20 cellular contexts compared by ENCODE assay signal in the genomic region with DNA sequence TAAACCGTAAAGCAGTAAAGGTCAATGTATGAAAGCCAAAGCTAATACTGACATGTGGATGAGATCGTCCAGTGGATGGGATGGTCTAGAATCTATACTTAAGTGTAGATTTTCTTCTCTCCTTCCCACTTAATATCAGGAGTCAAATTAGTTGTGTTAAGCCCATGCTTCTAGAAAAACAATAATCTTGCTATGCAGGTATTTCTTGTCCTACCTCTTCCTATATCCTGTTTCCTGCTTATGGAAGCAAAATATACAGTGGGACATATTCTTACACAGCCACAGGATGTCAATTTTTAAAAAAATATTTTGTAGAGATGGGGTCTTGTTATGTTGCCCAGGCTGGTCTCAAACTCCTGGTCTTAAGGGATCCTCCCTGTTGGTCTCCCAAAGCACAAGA.
"Had no signal": no experiment of that assay in that cellular context is flagged by ENCODE, and none has a peak within 500 bp of the region (broad histone marks: within the 10 kb centered on the region; RNA-seq: fewer than 3 reads in every experiment).

No MANE protein-coding gene starts in this region.

- H3K9me3 ChIP-seq: esophagus muscularis mucosa, lower lobe of right lung, prostate gland, right atrium auricular region, thyroid gland had no signal

- H3K27ac ChIP-seq: coronary artery, esophagus muscularis mucosa, lower lobe of right lung, prostate gland, right atrium auricular region, thyroid gland had no signal

- ATAC-seq: left ventricle myocardium superior; lower lobe of right lung; naive thymus-derived CD8-positive, alpha-beta T cell; sciatic nerve; stimulated activated naive CD8-positive, alpha-beta T cell treated with anti-CD3 and anti-CD28 coated beads, Interleukin-15, amount 100 ng/mL, for 72 hours had no signal

- H3K4me2 ChIP-seq: smooth muscle cell had no signal

- H3K4me3 ChIP-seq: coronary artery, esophagus muscularis mucosa, lower lobe of right lung, prostate gland, right atrium auricular region, smooth muscle cell, thyroid gland had no signal

- H3K9me3 Mint-ChIP-seq: naive thymus-derived CD8-positive, alpha-beta T cell; nephron progenitor cell; stimulated activated naive CD8-positive, alpha-beta T cell treated with anti-CD3 and anti-CD28 coated beads, Interleukin-15, amount 100 ng/mL, for 72 hours had no signal

- H3K4me3 Mint-ChIP-seq: naive thymus-derived CD8-positive, alpha-beta T cell; nephron progenitor cell; stimulated activated naive CD8-positive, alpha-beta T cell treated with anti-CD3 and anti-CD28 coated beads, Interleukin-15, amount 100 ng/mL, for 72 hours had no signal

- H3K27me3 Mint-ChIP-seq: naive thymus-derived CD8-positive, alpha-beta T cell; stimulated activated naive CD8-positive, alpha-beta T cell treated with anti-CD3 and anti-CD28 coated beads, Interleukin-15, amount 100 ng/mL, for 72 hours had no signal

- H3K36me3 ChIP-seq: lower lobe of right lung, prostate gland, right atrium auricular region, thyroid gland had no signal

- H3K27ac Mint-ChIP-seq: naive thymus-derived CD8-positive, alpha-beta T cell; nephron progenitor cell; stimulated activated naive CD8-positive, alpha-beta T cell treated with anti-CD3 and anti-CD28 coated beads, Interleukin-15, amount 100 ng/mL, for 72 hours had no signal

- H3K27me3 ChIP-seq: esophagus muscularis mucosa, right atrium auricular region, thyroid gland had no signal

- H3K4me1 ChIP-seq: lower lobe of right lung, prostate gland had no signal

- DNase-seq: dermis blood vessel endothelial cell; effector memory CD4-positive, alpha-beta T cell; left ventricle myocardium superior; lower lobe of right lung; naive thymus-derived CD8-positive, alpha-beta T cell; nephron progenitor cell; nucleus accumbens; stimulated activated CD4-positive, alpha-beta T cell treated with anti-CD3 and anti-CD28 coated beads, Interleukin-12 subunit alpha, Interleukin-12 subunit beta, amount 100 ng/mL, for 4 hours; stimulated activated CD4-positive, alpha-beta T cell treated with anti-CD3 and anti-CD28 coated beads, Interleukin-1b, Interleukin-23, amount 100 ng/mL, for 48 hours; stimulated activated CD4-positive, alpha-beta T cell treated with anti-CD3 and anti-CD28 coated beads, Interleukin-4, amount 100 ng/mL, for 1 hour; stimulated activated CD8-positive, alpha-beta memory T cell treated with anti-CD3 and anti-CD28 coated beads, Interleukin-4, amount 100 ng/mL, for 48 hours; stimulated activated naive CD4-positive, alpha-beta T cell; stimulated activated naive CD8-positive, alpha-beta T cell treated with anti-CD3 and anti-CD28 coated beads, Interleukin-15, amount 100 ng/mL, for 72 hours; thyroid gland had no signal
